In genomic region chr12:56929780-56930179, GRCh38 we compare ENCODE assay signal across 33 cellular contexts. TPM values are rescaled to one million over a fixed set of nuclear protein-coding genes. Genes with fewer than 3 reads are reported as not detected.
"Had no signal": no experiment of that assay in that cellular context is flagged by ENCODE, and none has a peak within 500 bp of the region (broad histone marks: within the 10 kb centered on the region; RNA-seq: fewer than 3 reads in every experiment).

No MANE protein-coding gene starts in this region.

- H3K4me1 ChIP-seq: Peyer's patch, SJSA1 had no signal

- H3K36me3 ChIP-seq: brain microvascular endothelial cell, Peyer's patch, SJSA1 had no signal

- H3K9me3 Mint-ChIP-seq: activated CD4-positive, alpha-beta T cell treated with anti-CD3 and anti-CD28 coated beads, Interleukin-2, amount 10 ng/mL, durations not matched to agents 24 days and 14 days; activated CD8-positive, alpha-beta T cell treated with anti-CD3 and anti-CD28 coated beads for 36 hours; activated naive CD8-positive, alpha-beta T cell treated with anti-CD3 and anti-CD28 coated beads for 36 hours; activated T-cell treated with anti-CD3 and anti-CD28 coated beads, Interleukin-2, amount 50 U/mL, for 72 hours; activated T-helper 17 cell treated with anti-CD3 and anti-CD28 coated beads, Interleukin-2, amount 50 U/mL, for 72 hours; T-helper 1 cell treated with Interleukin-12 subunit alpha and Interleukin-12 subunit beta and Interleukin-4 antibody, amounts not matched to agents 30 μg/mL and 1 μg/mL, for 36 hours; T-helper 2 cell treated with Interferon-gamma antibody and Interleukin-4, amounts not matched to agents 5 μg/mL and 100 μg/mL, for 36 hours had no signal

- H3K9me3 ChIP-seq: Peyer's patch, SJSA1, SK-N-SH had no signal

- H3K27ac ChIP-seq: brain microvascular endothelial cell, Peyer's patch, SJSA1 had no signal

- ATAC-seq: activated CD8-positive, alpha-beta T cell treated with anti-CD3 and anti-CD28 coated beads for 36 hours; activated T-cell treated with anti-CD3 and anti-CD28 coated beads, Interleukin-2, amount 50 U/mL, for 72 hours; activated T-helper 17 cell treated with anti-CD3 and anti-CD28 coated beads, Interleukin-2, amount 50 U/mL, for 72 hours; PC-3 had no signal

- H3K27me3 Mint-ChIP-seq: activated CD8-positive, alpha-beta T cell treated with anti-CD3 and anti-CD28 coated beads for 36 hours; activated naive CD8-positive, alpha-beta T cell treated with anti-CD3 and anti-CD28 coated beads for 36 hours had no signal

- H3K27ac Mint-ChIP-seq: activated CD4-positive, alpha-beta T cell treated with anti-CD3 and anti-CD28 coated beads, Interleukin-2, amount 10 ng/mL, durations not matched to agents 24 days and 14 days; activated CD8-positive, alpha-beta T cell treated with anti-CD3 and anti-CD28 coated beads for 36 hours; activated naive CD8-positive, alpha-beta T cell treated with anti-CD3 and anti-CD28 coated beads for 36 hours; activated T-cell treated with anti-CD3 and anti-CD28 coated beads, Interleukin-2, amount 50 U/mL, for 72 hours; activated T-helper 17 cell treated with anti-CD3 and anti-CD28 coated beads, Interleukin-2, amount 50 U/mL, for 72 hours; T-helper 1 cell treated with Interleukin-12 subunit alpha and Interleukin-12 subunit beta and Interleukin-4 antibody, amounts not matched to agents 30 μg/mL and 1 μg/mL, for 36 hours; T-helper 2 cell treated with Interferon-gamma antibody and Interleukin-4, amounts not matched to agents 5 μg/mL and 100 μg/mL, for 36 hours had no signal

- H3K4me3 ChIP-seq: Peyer's patch, SJSA1 had no signal

- H3K4me3 Mint-ChIP-seq: activated CD4-positive, alpha-beta T cell treated with anti-CD3 and anti-CD28 coated beads, Interleukin-2, amount 10 ng/mL, durations not matched to agents 24 days and 14 days; activated CD8-positive, alpha-beta T cell treated with anti-CD3 and anti-CD28 coated beads for 36 hours; activated naive CD8-positive, alpha-beta T cell treated with anti-CD3 and anti-CD28 coated beads for 36 hours; activated T-cell treated with anti-CD3 and anti-CD28 coated beads, Interleukin-2, amount 50 U/mL, for 72 hours; activated T-helper 17 cell treated with anti-CD3 and anti-CD28 coated beads, Interleukin-2, amount 50 U/mL, for 72 hours; T-helper 1 cell treated with Interleukin-12 subunit alpha and Interleukin-12 subunit beta and Interleukin-4 antibody, amounts not matched to agents 30 μg/mL and 1 μg/mL, for 36 hours; T-helper 2 cell treated with Interferon-gamma antibody and Interleukin-4, amounts not matched to agents 5 μg/mL and 100 μg/mL, for 36 hours had no signal

- DNase-seq: activated CD4-positive, alpha-beta T cell treated with anti-CD3 and anti-CD28 coated beads, Interleukin-2, amount 10 ng/mL, durations not matched to agents 24 days and 14 days; activated CD4-positive, alpha-beta T cell treated with anti-CD3 and anti-CD28 coated beads, Interleukin-2, amount 50 U/mL, for 4 hours; activated CD8-positive, alpha-beta T cell treated with anti-CD3 and anti-CD28 coated beads for 36 hours; activated effector memory CD4-positive, alpha-beta T cell treated with anti-CD3 and anti-CD28 coated beads, Interleukin-2, amount 50 U/mL, for 16 hours; activated naive CD4-positive, alpha-beta T cell; activated naive CD4-positive, alpha-beta T cell treated with anti-CD3 and anti-CD28 coated beads, Interleukin-2, amount 50 U/mL, for 16 hours; activated naive CD8-positive, alpha-beta T cell treated with anti-CD3 and anti-CD28 coated beads for 36 hours; activated T-cell treated with anti-CD3 and anti-CD28 coated beads, Interleukin-2, amount 50 U/mL, for 1 hour; activated T-cell treated with anti-CD3 and anti-CD28 coated beads, Interleukin-2, amount 50 U/mL, for 72 hours; amniotic stem cell; aorta; brain microvascular endothelial cell; Karpas-422; KBM-7; NCI-H1105; NCI-H1436; NCI-H1694 treated with DMSO at 0.1 percent for 48 hours; NCI-H2029; NCI-H510A; NCI-H526; NCI-H748 treated with DMSO at 0.1 percent for 48 hours; NK-92 treated with Interleukin-12 subunit alpha and Interleukin-12 subunit beta, amount 100 ng/mL, for 24 hours; PC-3; Peyer's patch; RPMI8226; SHP77 treated with DMSO at 0.1 percent for 48 hours; SK-N-SH had no signal

- H3K36me3 Mint-ChIP-seq: activated naive CD8-positive, alpha-beta T cell treated with anti-CD3 and anti-CD28 coated beads for 36 hours had no signal

- H3K27me3 ChIP-seq: brain microvascular endothelial cell, Peyer's patch had no signal

RNA-seq across cellular contexts. Expression of gene SDR9C7, which starts 4.4 kb away (rescaled TPM):
- total RNA-seq: activated CD4-positive, alpha-beta T cell treated with anti-CD3 and anti-CD28 coated beads, Interleukin-2, amount 10 ng/mL, durations not matched to agents 24 days and 14 days; activated CD8-positive, alpha-beta memory T cell treated with anti-CD3 and anti-CD28 coated beads for 36 hours; activated CD8-positive, alpha-beta T cell treated with anti-CD3 and anti-CD28 coated beads for 36 hours; activated naive CD8-positive, alpha-beta T cell treated with anti-CD3 and anti-CD28 coated beads for 36 hours; activated T-helper 17 cell treated with anti-CD3 and anti-CD28 coated beads, Interleukin-2, amount 50 U/mL, for 72 hours; MCF 10A; PC-3; Peyer's patch; SJSA1 had no signal
- polyA plus RNA-seq: SK-N-SH had no signal
